ENCODE assay signal across 19 cellular contexts in the genomic region with DNA sequence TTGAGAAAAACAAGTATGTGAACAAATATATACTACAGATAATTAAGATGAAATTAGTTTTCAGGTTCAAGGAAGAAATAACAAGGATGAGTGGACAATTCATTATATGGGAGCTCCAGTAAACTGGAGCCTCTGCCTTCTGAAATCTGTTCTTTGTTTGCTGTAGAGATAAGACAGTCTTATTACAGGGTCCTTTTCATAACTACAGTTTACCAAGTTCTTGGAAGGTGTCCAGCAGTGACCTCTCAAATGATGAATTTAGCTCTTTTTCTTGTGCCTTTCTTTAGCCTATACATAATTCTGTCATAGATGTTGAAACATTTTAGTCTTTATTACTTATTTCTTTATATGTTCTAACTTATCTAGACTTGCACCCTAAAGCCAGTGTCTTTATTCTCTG.
"Had no signal": no experiment of that assay in that cellular context is flagged by ENCODE, and none has a peak within 500 bp of the region (broad histone marks: within the 10 kb centered on the region; RNA-seq: fewer than 3 reads in every experiment).

No MANE protein-coding gene starts in this region.

- H3K4me3 ChIP-seq: esophagus muscularis mucosa, heart left ventricle, lung, psoas muscle, right lobe of liver, testis, tibial nerve, upper lobe of right lung, vagina had no signal

- DNase-seq: effector memory CD8-positive, alpha-beta T cell; heart left ventricle; hippocampal formation; left colon; left ventricle myocardium superior; mesenchymal stem cell; naive thymus-derived CD4-positive, alpha-beta T cell; nephron progenitor cell; psoas muscle; retina; right lobe of liver; stimulated activated CD4-positive, alpha-beta T cell treated with anti-CD3 and anti-CD28 coated beads, Interleukin-4, amount 100 ng/mL, for 1 hour; stimulated activated CD8-positive, alpha-beta memory T cell treated with anti-CD3 and anti-CD28 coated beads, Interleukin-4, amount 100 ng/mL, for 48 hours; testis; upper lobe of right lung had no signal
